ENCODE assay signal across 20 cellular contexts in genomic region chr2:138979131-138979530, GRCh38.
DNase-seq lines count a peak whose midpoint lies in the region; ATAC-seq, FAIRE-seq and TF ChIP-seq lines count a peak whose summit lies in the region.
"Had no signal": no experiment of that assay in that cellular context is flagged by ENCODE, and none has a peak within 500 bp of the region (broad histone marks: within the 10 kb centered on the region; RNA-seq: fewer than 3 reads in every experiment).

No MANE protein-coding gene starts in this region.

- ATAC-seq in GM21367 (IDR thresholded peaks at IDR 0.05; ENCODE audit: unreplicated experiment): no peak
- ATAC-seq: CD8-positive, alpha-beta T cell had no signal

- TF ChIP-seq CTCF in retinal pigment epithelial cell (conservative IDR thresholded peaks at IDR 0.05; ENCODE audit: low read depth, low read length): no peak

- peak; percentile 54 for DNase-seq in D341Med (ENCODE audit: low spot score)
- peak; percentile 92 for DNase-seq in NCI-H524 treated with DMSO at 0.1 percent for 48 hours (lab: John Stamatoyannopoulos, UW)
- DNase-seq in NCI-H82 treated with DMSO at 0.1 percent for 48 hours (lab: John Stamatoyannopoulos, UW; ENCODE audit: unreplicated experiment): peak; percentile 88
- DNase-seq in retinal pigment epithelial cell (ENCODE audit: low read depth): peak; percentile 91
- no peak for DNase-seq in GM19239 (ENCODE audit: insufficient read length, low spot score)
- DNase-seq in stimulated activated CD4-positive, alpha-beta T cell treated with anti-CD3 and anti-CD28 coated beads, Interleukin-12 subunit alpha, Interleukin-12 subunit beta, amount 100 ng/mL, for 4 hours: no peak
- DNase-seq: Caco-2; CD4-positive, CD25-positive, alpha-beta regulatory T cell; CD8-positive, alpha-beta T cell; DMS53; DMS79 treated with DMSO at 0.1 percent for 48 hours; GF-D8; GOT3; HFFc6 had no signal

- no peak for FAIRE-seq in GM19239 (lab: Jason Lieb, UNC)
- FAIRE-seq: A204.1, GM12891, H54 had no signal

- H3K4me3 ChIP-seq in retinal pigment epithelial cell (ENCODE audit: low read length): no peak overlapping the region
- H3K4me3 ChIP-seq: BLaER1, HAP-1 had no signal

Comparison
In these comparisons a context has a peak if more than half of its experiments do, and no peak if none do; other contexts are left out.
1. DNase-seq: peak in D341Med (single experiment), NCI-H524 treated with DMSO at 0.1 percent for 48 hours (single experiment), NCI-H82 treated with DMSO at 0.1 percent for 48 hours (single experiment) and retinal pigment epithelial cell (single experiment); none in GM19239 (single experiment) and stimulated activated CD4-positive, alpha-beta T cell treated with anti-CD3 and anti-CD28 coated beads, Interleukin-12 subunit alpha, Interleukin-12 subunit beta, amount 100 ng/mL, for 4 hours (single experiment).